ENCODE assay signal across 29 cellular contexts in genomic region chr9:73715591-73715990, GRCh38.
"Had no signal": no experiment of that assay in that cellular context is flagged by ENCODE, and none has a peak within 500 bp of the region (broad histone marks: within the 10 kb centered on the region; RNA-seq: fewer than 3 reads in every experiment).

No MANE protein-coding gene starts in this region.

- FAIRE-seq: astrocyte, TTC549 had no signal

- DNase-seq: activated B cell treated with CpG ODN at 0.5 μM for 24 hours; activated CD4-positive, alpha-beta memory T cell treated with anti-CD3 and anti-CD28 coated beads for 36 hours; activated CD4-positive, alpha-beta T cell treated with anti-CD3 and anti-CD28 coated beads for 4 hours; activated CD4-positive, alpha-beta T cell treated with anti-CD3 and anti-CD28 coated beads, Interleukin-2, amount 10 ng/mL, durations not matched to agents 24 days and 14 days; activated CD4-positive, alpha-beta T cell treated with anti-CD3 and anti-CD28 coated beads, Interleukin-2, amount 50 U/mL, for 1 hour; activated CD4-positive, alpha-beta T cell treated with anti-CD3 and anti-CD28 coated beads, Interleukin-2, amount 50 U/mL, for 4 hours; activated CD4-positive, CD25-positive, alpha-beta regulatory T cell treated with anti-CD3 and anti-CD28 coated beads, Interleukin-2, amount 50 U/mL, for 72 hours; activated CD8-positive, alpha-beta memory T cell treated with anti-CD3 and anti-CD28 coated beads for 24 hours; activated CD8-positive, alpha-beta memory T cell treated with anti-CD3 and anti-CD28 coated beads, Interleukin-2, amount 10 ng/mL, durations not matched to agents 7 days and 5 days; activated CD8-positive, alpha-beta memory T cell treated with anti-CD3 and anti-CD28 coated beads, Interleukin-2, amount 50 U/mL, for 48 hours; activated CD8-positive, alpha-beta T cell treated with anti-CD3 and anti-CD28 coated beads, Interleukin-2, amount 10 ng/mL, durations not matched to agents 7 days and 5 days; activated effector memory CD4-positive, alpha-beta T cell treated with Interleukin-2 at 50 U/mL for 16 hours; activated gamma-delta T cell; activated naive CD4-positive, alpha-beta T cell treated with anti-CD3 and anti-CD28 coated beads, Interleukin-2, amount 10 ng/mL, durations not matched to agents 7 days and 5 days; activated naive CD4-positive, alpha-beta T cell treated with Interleukin-2 at 50 U/mL for 16 hours; activated naive CD8-positive, alpha-beta T cell treated with anti-CD3 and anti-CD28 coated beads, Interleukin-2, amount 10 ng/mL, durations not matched to agents 7 days and 5 days; activated naive CD8-positive, alpha-beta T cell treated with anti-CD3 and anti-CD28 coated beads, Interleukin-2, amount 50 U/mL, for 24 hours; activated T-cell treated with anti-CD3 and anti-CD28 coated beads, Interleukin-2, amount 50 U/mL, for 24 hours; activated T-cell treated with anti-CD3 and anti-CD28 coated beads, Interleukin-2, amount 50 U/mL, for 48 hours; amniotic stem cell; aorta; body of pancreas; brain microvascular endothelial cell; central memory CD4-positive, alpha-beta T cell; T-helper 1 cell; T-helper 2 cell; T-helper 9 cell had no signal

- ATAC-seq: activated CD8-positive, alpha-beta memory T cell treated with anti-CD3 and anti-CD28 coated beads, Interleukin-2, amount 10 ng/mL, durations not matched to agents 7 days and 5 days; activated CD8-positive, alpha-beta T cell treated with anti-CD3 and anti-CD28 coated beads, Interleukin-2, amount 10 ng/mL, durations not matched to agents 7 days and 5 days; activated naive CD8-positive, alpha-beta T cell treated with anti-CD3 and anti-CD28 coated beads, Interleukin-2, amount 50 U/mL, for 24 hours; body of pancreas had no signal
